In genomic region chr2:2613279-2614199, GRCh38 we compare ENCODE assay signal across 8 cellular contexts.
DNase-seq lines count a peak whose midpoint lies in the region; ATAC-seq and TF ChIP-seq lines count a peak whose summit lies in the region.

No MANE protein-coding gene starts in this region.

- peak overlapping the region; percentile 80 for H3K4me3 Mint-ChIP-seq in activated T-helper 1 cell treated with anti-CD3 and anti-CD28 coated beads, Interleukin-12 subunit alpha, Interleukin-12 subunit beta, Interleukin-2, Interleukin-4 antibody, amounts not matched to agents 30 ng/mL and 10 ng/mL and 1 ng/mL, durations not matched to agents 14 hours and 24 hours and 36 hours
- H3K4me3 Mint-ChIP-seq in naive thymus-derived CD8-positive, alpha-beta T cell = peak overlapping the region; percentile 77 to 90 (median 85)
- peak overlapping the region; percentile 51 for H3K4me3 Mint-ChIP-seq in stimulated activated effector memory CD8-positive, alpha-beta T cell treated with anti-CD3 and anti-CD28 coated beads, Interleukin-12 subunit alpha, Interleukin-12 subunit beta, amount 100 ng/mL, for 72 hours

- H3K27me3 Mint-ChIP-seq in activated T-helper 1 cell treated with anti-CD3 and anti-CD28 coated beads, Interleukin-12 subunit alpha, Interleukin-12 subunit beta, Interleukin-2, Interleukin-4 antibody, amounts not matched to agents 30 ng/mL and 10 ng/mL and 1 ng/mL, durations not matched to agents 14 hours and 24 hours and 36 hours (ENCODE audit: insufficient read depth) = peaks cover 6% of the 10 kb centered on the region
- H3K27me3 Mint-ChIP-seq in naive thymus-derived CD8-positive, alpha-beta T cell = peaks cover 4 to 13% (median 8%) of the 10 kb centered on the region in 5 donors

- H3K79me2 ChIP-seq in PC-3 (ENCODE audit: low read length) = no peaks in the 10 kb centered on the region

- H3K9ac ChIP-seq in BLaER1 = no peak overlapping the region
- no peak overlapping the region for H3K9ac ChIP-seq in PC-3 (ENCODE audit: low read length)

- H3K27me3 ChIP-seq in BLaER1 (no peaks in the 10 kb centered on the region), PC-3 (ENCODE audit: low read length) (no peaks in the 10 kb centered on the region)

- H3K4me1 ChIP-seq in BLaER1 (peaks cover 47% of the 10 kb centered on the region), PC-3 (ENCODE audit: insufficient read depth, low read length) (no peaks in the 10 kb centered on the region)

- H3K4me2 ChIP-seq in BLaER1 (peak overlapping the region; percentile 78), PC-3 (ENCODE audit: low read length) (peak overlapping the region; percentile 68)

- no TSS peak for BruUV-seq in PC-3 (replicated peaks; lab: Mats Ljungman, UMichigan)

- peaks cover 4% of the 10 kb centered on the region for H3K36me3 Mint-ChIP-seq in activated T-helper 1 cell treated with anti-CD3 and anti-CD28 coated beads, Interleukin-12 subunit alpha, Interleukin-12 subunit beta, Interleukin-2, Interleukin-4 antibody, amounts not matched to agents 30 ng/mL and 10 ng/mL and 1 ng/mL, durations not matched to agents 14 hours and 24 hours and 36 hours (ENCODE audit: low read depth)
- H3K36me3 Mint-ChIP-seq in naive thymus-derived CD8-positive, alpha-beta T cell = peaks cover 0 to 9% (median 3%) of the 10 kb centered on the region in 3 donors
- H3K36me3 Mint-ChIP-seq in stimulated activated effector memory CD8-positive, alpha-beta T cell treated with anti-CD3 and anti-CD28 coated beads, Interleukin-12 subunit alpha, Interleukin-12 subunit beta, amount 100 ng/mL, for 72 hours = no peaks in the 10 kb centered on the region

- H4K20me1 ChIP-seq in BLaER1 (no peaks in the 10 kb centered on the region), PC-3 (ENCODE audit: low read length) (no peaks in the 10 kb centered on the region)

- POLR2A ChIA-PET in PC-3 (lab: Charles Lee; ENCODE audit: unreplicated experiment) = no interaction called here
- POLR2A ChIA-PET in naive thymus-derived CD8-positive, alpha-beta T cell (lab: Charles Lee) = interaction anchor here (0.7 to 3.9 kb wide), 5 partner anchors 33 to 764 kb away, joined by 3 to 27 read pairs (median 4); partner anchors contain the start of gene EIPR1

- peak; percentile 99 for ATAC-seq in GM19351 (IDR thresholded peaks at IDR 0.05; ENCODE audit: unreplicated experiment)
- peak; percentile 100 for ATAC-seq in HG03469 (IDR thresholded peaks at IDR 0.05; ENCODE audit: unreplicated experiment)
- peak; percentile 76 for ATAC-seq in PC-3
- ATAC-seq in naive thymus-derived CD8-positive, alpha-beta T cell = peak; percentile 98
- peak; percentile 97 for ATAC-seq in stimulated activated effector memory CD8-positive, alpha-beta T cell treated with anti-CD3 and anti-CD28 coated beads, Interleukin-12 subunit alpha, Interleukin-12 subunit beta, amount 100 ng/mL, for 72 hours

- peak overlapping the region; percentile 56 for H3K4me3 ChIP-seq in BLaER1
- peak overlapping the region; percentile 49 for H3K4me3 ChIP-seq in PC-3 (ENCODE audit: low read length)
- peak overlapping the region; percentile 26 for H3K4me3 ChIP-seq in fibroblast of mammary gland (ENCODE audit: control insufficient read depth, low read depth, low read length)

- H3K9me3 ChIP-seq in BLaER1 (no peaks in the 10 kb centered on the region), PC-3 (ENCODE audit: low read length) (no peaks in the 10 kb centered on the region)

- TF ChIP-seq CTCF in PC-3 (conservative IDR thresholded peaks at IDR 0.05; ENCODE audit: low read depth, low read length) = no peak
- TF ChIP-seq CTCF in fibroblast of mammary gland (conservative IDR thresholded peaks at IDR 0.05; ENCODE audit: control insufficient read depth, insufficient read depth, low read depth, low read length) = no peak

- CTCF ChIA-PET in PC-3 (lab: Charles Lee) = no interaction called here

- H3K9me2 ChIP-seq in PC-3 (replicated peaks; ENCODE audit: low read length) = no peaks in the 10 kb centered on the region; the same call in 1 of the 2 replicates

- peak; percentile 70 for DNase-seq in PC-3
- DNase-seq in activated T-helper 1 cell treated with anti-CD3 and anti-CD28 coated beads, Interleukin-12 subunit alpha, Interleukin-12 subunit beta, Interleukin-2, Interleukin-4 antibody, amounts not matched to agents 30 ng/mL and 10 ng/mL and 1 ng/mL, durations not matched to agents 14 hours and 24 hours and 36 hours (ENCODE audit: low spot score) = peak; percentile 86
- DNase-seq in fibroblast of mammary gland (ENCODE audit: low read depth) = peak; percentile 83
- peak; percentile 75 to 95 (median 91) for DNase-seq in naive thymus-derived CD8-positive, alpha-beta T cell
- peak in 1 of 2 donors; percentile 69 for DNase-seq in stimulated activated effector memory CD8-positive, alpha-beta T cell treated with anti-CD3 and anti-CD28 coated beads, Interleukin-12 subunit alpha, Interleukin-12 subunit beta, amount 100 ng/mL, for 72 hours (ENCODE audit: low spot score in 2 of 2)

- peak overlapping the region; percentile 89 for H2AFZ ChIP-seq in PC-3 (ENCODE audit: low read length)

- H3F3A ChIP-seq in PC-3 (ENCODE audit: low read length, unreplicated experiment) = no peaks in the 10 kb centered on the region

- intact Hi-C loops in PC-3 (cut with micrococcal nuclease) = no loop called here
- intact Hi-C loops in activated T-helper 1 cell treated with anti-CD3 and anti-CD28 coated beads, Interleukin-12 subunit alpha, Interleukin-12 subunit beta, Interleukin-2, Interleukin-4 antibody, amounts not matched to agents 30 ng/mL and 10 ng/mL and 1 ng/mL, durations not matched to agents 14 hours and 24 hours and 36 hours (cut with micrococcal nuclease) = loop anchor here (1.0 to 5.0 kb wide), 5 partner anchors 33 to 1937 kb away; partner anchors contain the start of genes RPS7 and TMEM18

- H3K27ac ChIP-seq in BLaER1 = no peak overlapping the region
- H3K27ac ChIP-seq in PC-3 (ENCODE audit: low read length) = no peak overlapping the region

- no peaks in the 10 kb centered on the region for H3K36me3 ChIP-seq in BLaER1
- no peaks in the 10 kb centered on the region for H3K36me3 ChIP-seq in PC-3 (ENCODE audit: low read depth, low read length)

- peaks cover 5% of the 10 kb centered on the region for H3K4me1 Mint-ChIP-seq in activated T-helper 1 cell treated with anti-CD3 and anti-CD28 coated beads, Interleukin-12 subunit alpha, Interleukin-12 subunit beta, Interleukin-2, Interleukin-4 antibody, amounts not matched to agents 30 ng/mL and 10 ng/mL and 1 ng/mL, durations not matched to agents 14 hours and 24 hours and 36 hours (ENCODE audit: low read depth)
- peaks cover 4 to 19% (median 10%) of the 10 kb centered on the region in 4 donors for H3K4me1 Mint-ChIP-seq in naive thymus-derived CD8-positive, alpha-beta T cell
- no peaks in the 10 kb centered on the region for H3K4me1 Mint-ChIP-seq in stimulated activated effector memory CD8-positive, alpha-beta T cell treated with anti-CD3 and anti-CD28 coated beads, Interleukin-12 subunit alpha, Interleukin-12 subunit beta, amount 100 ng/mL, for 72 hours

- H3K9me3 Mint-ChIP-seq in activated T-helper 1 cell treated with anti-CD3 and anti-CD28 coated beads, Interleukin-12 subunit alpha, Interleukin-12 subunit beta, Interleukin-2, Interleukin-4 antibody, amounts not matched to agents 30 ng/mL and 10 ng/mL and 1 ng/mL, durations not matched to agents 14 hours and 24 hours and 36 hours = peaks cover 10% of the 10 kb centered on the region
- H3K9me3 Mint-ChIP-seq in naive thymus-derived CD8-positive, alpha-beta T cell = peaks cover 0 to 11% (median 7%) of the 10 kb centered on the region in 9 donors
- peaks cover 3% of the 10 kb centered on the region for H3K9me3 Mint-ChIP-seq in stimulated activated effector memory CD8-positive, alpha-beta T cell treated with anti-CD3 and anti-CD28 coated beads, Interleukin-12 subunit alpha, Interleukin-12 subunit beta, amount 100 ng/mL, for 72 hours

- H3K27ac Mint-ChIP-seq in activated T-helper 1 cell treated with anti-CD3 and anti-CD28 coated beads, Interleukin-12 subunit alpha, Interleukin-12 subunit beta, Interleukin-2, Interleukin-4 antibody, amounts not matched to agents 30 ng/mL and 10 ng/mL and 1 ng/mL, durations not matched to agents 14 hours and 24 hours and 36 hours = peak overlapping the region; percentile 81
- peak overlapping the region; percentile 79 to 96 (median 92) for H3K27ac Mint-ChIP-seq in naive thymus-derived CD8-positive, alpha-beta T cell
- no peak overlapping the region for H3K27ac Mint-ChIP-seq in stimulated activated effector memory CD8-positive, alpha-beta T cell treated with anti-CD3 and anti-CD28 coated beads, Interleukin-12 subunit alpha, Interleukin-12 subunit beta, amount 100 ng/mL, for 72 hours
